Comparison of ENCODE assay signal across 14 cellular contexts in the genomic region with DNA sequence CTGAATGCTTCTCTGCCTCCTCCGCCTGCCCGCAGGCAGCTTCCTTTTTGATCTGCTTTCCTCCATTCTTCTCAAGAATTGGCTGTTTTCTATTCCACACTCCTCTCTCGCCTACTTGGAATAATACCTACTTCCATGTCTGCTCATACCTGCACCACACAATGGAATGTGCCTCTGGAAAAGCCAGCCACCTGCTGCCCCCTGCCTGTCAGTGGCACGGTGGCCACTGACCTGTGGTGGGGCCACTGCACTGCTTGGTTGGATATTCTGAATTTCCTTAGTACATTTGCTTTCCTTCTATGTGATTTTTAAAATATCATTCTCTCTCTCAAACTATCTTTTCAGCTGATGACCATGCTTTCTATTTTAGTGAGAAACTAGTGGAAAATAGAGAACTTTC.
"Had no signal": no experiment of that assay in that cellular context is flagged by ENCODE, and none has a peak within 500 bp of the region (broad histone marks: within the 10 kb centered on the region; RNA-seq: fewer than 3 reads in every experiment).

No MANE protein-coding gene starts in this region.

- H3K9me3 ChIP-seq: adrenal gland had no signal

- H3K27ac ChIP-seq: adrenal gland, gastroesophageal sphincter, heart right ventricle had no signal

- DNase-seq: activated CD4-positive, alpha-beta T cell treated with anti-CD3 and anti-CD28 coated beads for 48 hours; activated CD8-positive, alpha-beta memory T cell treated with anti-CD3 and anti-CD28 coated beads, Interleukin-2, amount 50 U/mL, for 4 hours; activated CD8-positive, alpha-beta T cell treated with anti-CD3 and anti-CD28 coated beads, Interleukin-2, amount 10 ng/mL, durations not matched to agents 7 days and 5 days; activated effector memory CD4-positive, alpha-beta T cell treated with anti-CD3 and anti-CD28 coated beads, Interleukin-2, amount 50 U/mL, for 16 hours; activated T-cell treated with anti-CD3 and anti-CD28 coated beads, Interleukin-2, amount 50 U/mL, for 48 hours; adrenal gland; heart right ventricle had no signal

- H3K27ac Mint-ChIP-seq: activated CD8-positive, alpha-beta T cell treated with anti-CD3 and anti-CD28 coated beads, Interleukin-2, amount 10 ng/mL, durations not matched to agents 7 days and 5 days; activated naive CD4-positive, alpha-beta T cell treated with anti-CD3 and anti-CD28 coated beads, Interleukin-2, amount 50 U/mL, for 24 hours; stimulated activated naive CD8-positive, alpha-beta T cell treated with anti-CD3 and anti-CD28 coated beads, Interleukin-15, Interleukin-2, amounts not matched to agents 100 ng/mL and 50 ng/mL, for 24 hours; WTC11 had no signal

- H3K27me3 Mint-ChIP-seq: activated naive CD4-positive, alpha-beta T cell treated with anti-CD3 and anti-CD28 coated beads, Interleukin-2, amount 50 U/mL, for 24 hours; stimulated activated naive CD8-positive, alpha-beta T cell treated with anti-CD3 and anti-CD28 coated beads, Interleukin-15, Interleukin-2, amounts not matched to agents 100 ng/mL and 50 ng/mL, for 24 hours had no signal

- H3K9me3 Mint-ChIP-seq: activated naive CD4-positive, alpha-beta T cell treated with anti-CD3 and anti-CD28 coated beads, Interleukin-2, amount 50 U/mL, for 24 hours; neural crest cell; stimulated activated naive CD8-positive, alpha-beta T cell treated with anti-CD3 and anti-CD28 coated beads, Interleukin-15, Interleukin-2, amounts not matched to agents 100 ng/mL and 50 ng/mL, for 24 hours had no signal

- ATAC-seq: activated CD8-positive, alpha-beta T cell treated with anti-CD3 and anti-CD28 coated beads, Interleukin-2, amount 10 ng/mL, durations not matched to agents 7 days and 5 days; gastroesophageal sphincter; heart right ventricle; sciatic nerve; WTC11 had no signal

- H3K4me1 ChIP-seq: adrenal gland, gastroesophageal sphincter, heart right ventricle had no signal

- H3K27me3 ChIP-seq: adrenal gland, gastroesophageal sphincter, heart right ventricle had no signal

- H3K4me3 Mint-ChIP-seq: activated CD8-positive, alpha-beta T cell treated with anti-CD3 and anti-CD28 coated beads, Interleukin-2, amount 10 ng/mL, durations not matched to agents 7 days and 5 days; activated naive CD4-positive, alpha-beta T cell treated with anti-CD3 and anti-CD28 coated beads, Interleukin-2, amount 50 U/mL, for 24 hours; neural crest cell; stimulated activated naive CD8-positive, alpha-beta T cell treated with anti-CD3 and anti-CD28 coated beads, Interleukin-15, Interleukin-2, amounts not matched to agents 100 ng/mL and 50 ng/mL, for 24 hours; WTC11 had no signal

- H3K4me3 ChIP-seq: adrenal gland, gastroesophageal sphincter, heart right ventricle, lung had no signal

- H3K4me1 Mint-ChIP-seq: activated naive CD4-positive, alpha-beta T cell treated with anti-CD3 and anti-CD28 coated beads, Interleukin-2, amount 50 U/mL, for 24 hours; neural crest cell; WTC11 had no signal

- H3K36me3 ChIP-seq: adrenal gland, gastroesophageal sphincter, heart right ventricle had no signal

- H3K36me3 Mint-ChIP-seq: activated naive CD4-positive, alpha-beta T cell treated with anti-CD3 and anti-CD28 coated beads, Interleukin-2, amount 50 U/mL, for 24 hours had no signal
